Comparison of ENCODE assay signal across 9 cellular contexts in the genomic region with DNA sequence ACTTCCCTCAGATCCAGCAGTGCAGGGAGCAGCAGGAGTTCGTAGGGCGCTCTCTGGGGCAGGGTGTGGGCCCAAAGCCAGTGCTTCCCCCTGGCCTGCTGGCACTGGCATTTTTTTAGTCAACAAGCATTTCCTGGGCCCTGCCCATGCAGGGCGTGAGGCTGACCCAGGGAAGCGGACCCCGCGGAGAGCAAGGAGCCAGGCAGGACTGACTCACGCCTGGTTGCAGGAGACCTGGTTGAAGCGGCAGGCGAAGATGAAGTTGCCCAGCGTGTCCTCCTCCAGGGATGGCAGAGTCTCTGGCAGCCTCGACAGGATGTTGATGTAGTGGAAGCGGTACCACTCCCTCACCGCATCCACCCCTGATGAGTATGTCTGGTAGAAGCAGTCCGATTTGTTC. TPM values are rescaled to one million over a fixed set of nuclear protein-coding genes. Genes with fewer than 3 reads are reported as not detected.
DNase-seq lines count a peak whose midpoint lies in the region; ATAC-seq and TF ChIP-seq lines count a peak whose summit lies in the region.
"Had no signal": no experiment of that assay in that cellular context is flagged by ENCODE, and none has a peak within 500 bp of the region (broad histone marks: within the 10 kb centered on the region; RNA-seq: fewer than 3 reads in every experiment).

No MANE protein-coding gene starts in this region.

- H2AK5ac ChIP-seq in H9 (ENCODE audit: insufficient read length, low read length) = no peak overlapping the region

- H3K79me1 ChIP-seq in H9 (ENCODE audit: insufficient read depth, low read depth, low read length, poor library complexity, severe bottlenecking) = no peaks in the 10 kb centered on the region

- no peak overlapping the region for H3T11ph ChIP-seq in H9 (ENCODE audit: low read length)

- no peak overlapping the region for H2BK15ac ChIP-seq in H9 (ENCODE audit: low read depth, low read length)

- H2BK5ac ChIP-seq in H9 (ENCODE audit: insufficient read length, low read length) = no peak overlapping the region

- no peak overlapping the region for H3K4me3 ChIP-seq in skeletal muscle satellite cell (ENCODE audit: low read length)

- H3K56ac ChIP-seq in H9 (ENCODE audit: insufficient read length, low read depth, low read length) = no peak overlapping the region

- no peak overlapping the region for H3K4me3 Mint-ChIP-seq in H9
- no peak overlapping the region for H3K4me3 Mint-ChIP-seq in WTC11

- ATAC-seq in WTC11 = no peak
- ATAC-seq in left ventricle myocardium superior = peak; percentile 42
- ATAC-seq in HG02970 (IDR thresholded peaks at IDR 0.05; ENCODE audit: low FRiP score, unreplicated experiment) = no peak

- H3K4me2 ChIP-seq in H9 (ENCODE audit: insufficient read depth, insufficient read length, low read length) (no peak overlapping the region), skeletal muscle satellite cell (ENCODE audit: low read length) (peak overlapping the region; percentile 39)

- no peak overlapping the region for H3K9ac ChIP-seq in H9 (ENCODE audit: extremely low read depth, insufficient read length, low read length)
- no peak overlapping the region for H3K9ac ChIP-seq in skeletal muscle satellite cell (ENCODE audit: low read depth, low read length)

- H3K23ac ChIP-seq in H9 (ENCODE audit: insufficient read length, low read depth, low read length) = no peak overlapping the region

- H2AFZ ChIP-seq in H9 (ENCODE audit: low read length) = no peak overlapping the region

- CTCF ChIA-PET in WTC11 (lab: Charles Lee) = interaction anchor here (2.1 kb wide), 1 partner anchor 25 kb away, joined by 11 read pairs; no protein-coding TSS in a partner anchor

- H3K27ac Mint-ChIP-seq in H9 = peak overlapping the region in 2 of 3 experiments; percentile 8 to 71; a peak in 3 of 7 replicates
- H3K27ac Mint-ChIP-seq in WTC11 = peak overlapping the region; percentile 38
- H3K27ac Mint-ChIP-seq: brain had no signal

- no peaks in the 10 kb centered on the region; the same call in 1 of the 2 replicates for H3K79me2 ChIP-seq in H9 (ENCODE audit: insufficient read depth, low read length)

- peaks cover 3 to 7% of the 10 kb centered on the region in 2 experiments for H3K4me1 Mint-ChIP-seq in H9
- H3K4me1 Mint-ChIP-seq in WTC11 = peaks cover 17% of the 10 kb centered on the region
- H3K4me1 Mint-ChIP-seq: brain had no signal

- intact Hi-C loops in left ventricle myocardium superior (cut with micrococcal nuclease) = no loop called here

- H4K8ac ChIP-seq in H9 (replicated peaks; ENCODE audit: insufficient read length, low read depth, low read length) = no peak overlapping the region

- no peak for TF ChIP-seq CTCF in H9 (conservative IDR thresholded peaks at IDR 0.05)
- TF ChIP-seq CTCF in WTC11 (IDR thresholded peaks at IDR 0.05) = no peak

- H4K5ac ChIP-seq in H9 (ENCODE audit: insufficient read length, low read depth, low read length) = no peak overlapping the region

- no CpG with 5 or more reads among the region's 14 CpGs for WGBS in H9 (ENCODE audit: extremely low coverage, insufficient read length, low lambda C conversion rate)

- POLR2A ChIA-PET in WTC11 (lab: Charles Lee) = no interaction called here

- no peaks in the 10 kb centered on the region for H3K27me3 ChIP-seq in H9 (ENCODE audit: insufficient read depth, low read length)
- H3K27me3 ChIP-seq in skeletal muscle satellite cell (ENCODE audit: control insufficient read depth, insufficient read depth, low read length) = no peaks in the 10 kb centered on the region

- peaks cover 4% of the 10 kb centered on the region for H3K23me2 ChIP-seq in H9 (ENCODE audit: insufficient read length, low read depth, low read length, poor library complexity, severe bottlenecking)

- no peak overlapping the region for H3K14ac ChIP-seq in H9 (ENCODE audit: insufficient read depth, low read length)

- DNase-seq in H9 = peak; percentile 29
- no peak for DNase-seq in WTC11 (ENCODE audit: low spot score)
- peak; percentile 69 for DNase-seq in left ventricle myocardium superior
- DNase-seq in NCI-H446 (lab: John Stamatoyannopoulos, UW) = no peak
- no peak for DNase-seq in activated effector memory CD4-positive, alpha-beta T cell treated with anti-CD3 and anti-CD28 coated beads, Interleukin-2, amount 50 U/mL, for 16 hours
- DNase-seq in activated CD8-positive, alpha-beta memory T cell treated with anti-CD3 and anti-CD28 coated beads for 24 hours = no peak

- no peaks in the 10 kb centered on the region for H3K27me3 Mint-ChIP-seq in H9 (ENCODE audit: low read depth)
- no peaks in the 10 kb centered on the region for H3K27me3 Mint-ChIP-seq in WTC11 (ENCODE audit: low read depth)

- peaks cover 2% of the 10 kb centered on the region for H4K20me1 ChIP-seq in H9 (ENCODE audit: control insufficient read depth, insufficient read depth, insufficient read length)

- no peak overlapping the region for H3K4ac ChIP-seq in H9 (ENCODE audit: low read depth, low read length)

- H3K18ac ChIP-seq in H9 (ENCODE audit: insufficient read length, low read depth, low read length) = no peak overlapping the region

- H3K9me3 ChIP-seq in H9 (ENCODE audit: control insufficient read depth, low read depth, low read length) (no peaks in the 10 kb centered on the region), skeletal muscle satellite cell (replicated peaks; ENCODE audit: low read length) (no peaks in the 10 kb centered on the region)

- no peak overlapping the region for H2BK12ac ChIP-seq in H9 (ENCODE audit: insufficient read length, low read depth, low read length)

- H2BK120ac ChIP-seq in H9 (ENCODE audit: low read depth, low read length, poor library complexity, severe bottlenecking) = no peak overlapping the region

- H3K4me1 ChIP-seq in H9 (ENCODE audit: insufficient read depth, low read length) = no peaks in the 10 kb centered on the region
- H3K4me1 ChIP-seq in skeletal muscle satellite cell (ENCODE audit: control insufficient read depth, insufficient read depth, low read length) = peaks cover 25% of the 10 kb centered on the region

- H3K27ac ChIP-seq in H9 (ENCODE audit: insufficient read length, low read depth, low read length) = no peak overlapping the region

- H3K9me3 Mint-ChIP-seq in H9 (no peaks in the 10 kb centered on the region; a peak in 1 of 5 replicates), WTC11 (no peaks in the 10 kb centered on the region)

- H2BK20ac ChIP-seq in H9 (ENCODE audit: low read depth, low read length, poor library complexity, severe bottlenecking) = no peak overlapping the region

- H3K36me3 Mint-ChIP-seq in H9 (ENCODE audit: insufficient read depth in 1 of 3, low read depth in 3 of 3) = peaks cover 19 to 63% (median 58%) of the 10 kb centered on the region in 3 experiments
- H3K36me3 Mint-ChIP-seq in WTC11 = peaks cover 36% of the 10 kb centered on the region
- H3K36me3 Mint-ChIP-seq: brain had no signal

- no peak overlapping the region for H4K91ac ChIP-seq in H9 (ENCODE audit: insufficient read length, low read depth, low read length)

- H3K36me3 ChIP-seq in skeletal muscle satellite cell (ENCODE audit: insufficient read depth, low read length) = no peaks in the 10 kb centered on the region

TF ChIP-seq in WTC11, 78 proteins besides CTCF, POLR2A, EP300 and RAD21:
- no peak for TF ChIP-seq MXD4 (CRISPR knock-in tag; IDR thresholded peaks at IDR 0.05; ENCODE audit: borderline replicate concordance)
- no peak for TF ChIP-seq ZNF396 (CRISPR knock-in tag; IDR thresholded peaks at IDR 0.05; ENCODE audit: borderline replicate concordance)
- TF ChIP-seq, protein P1, sequence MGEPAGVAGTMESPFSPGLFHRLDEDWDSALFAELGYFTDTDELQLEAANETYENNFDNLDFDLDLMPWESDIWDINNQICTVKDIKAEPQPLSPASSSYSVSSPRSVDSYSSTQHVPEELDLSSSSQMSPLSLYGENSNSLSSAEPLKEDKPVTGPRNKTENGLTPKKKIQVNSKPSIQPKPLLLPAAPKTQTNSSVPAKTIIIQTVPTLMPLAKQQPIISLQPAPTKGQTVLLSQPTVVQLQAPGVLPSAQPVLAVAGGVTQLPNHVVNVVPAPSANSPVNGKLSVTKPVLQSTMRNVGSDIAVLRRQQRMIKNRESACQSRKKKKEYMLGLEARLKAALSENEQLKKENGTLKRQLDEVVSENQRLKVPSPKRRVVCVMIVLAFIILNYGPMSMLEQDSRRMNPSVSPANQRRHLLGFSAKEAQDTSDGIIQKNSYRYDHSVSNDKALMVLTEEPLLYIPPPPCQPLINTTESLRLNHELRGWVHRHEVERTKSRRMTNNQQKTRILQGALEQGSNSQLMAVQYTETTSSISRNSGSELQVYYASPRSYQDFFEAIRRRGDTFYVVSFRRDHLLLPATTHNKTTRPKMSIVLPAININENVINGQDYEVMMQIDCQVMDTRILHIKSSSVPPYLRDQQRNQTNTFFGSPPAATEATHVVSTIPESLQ (CRISPR knock-in tag; IDR thresholded peaks at IDR 0.05) = no peak
- TF ChIP-seq HMGA2 (CRISPR knock-in tag; IDR thresholded peaks at IDR 0.05) = no peak

RNA-seq across cellular contexts. Expression of a gene that starts 13.5 kb away (rescaled TPM):
- total RNA-seq in H9 (2021) = 104 and 111 TPM in 2 replicates
- total RNA-seq in WTC11 (2021) = 97.6 to 108 TPM (median 100 TPM) in 3 replicates
- 1.7 TPM for total RNA-seq in left ventricle myocardium superior
- 0.87 and 1.3 TPM in 2 replicates for total RNA-seq in skeletal muscle satellite cell (2012; rRNA removed)

RNA-seq across cellular contexts. Expression of a gene that starts 20.0 kb away (rescaled TPM):
- total RNA-seq in H9 (2021) = 55.9 and 59.9 TPM in 2 replicates
- total RNA-seq in WTC11 (2021) = 32.3 to 44.1 TPM (median 32.4 TPM) in 3 replicates
- 44.0 TPM for total RNA-seq in left ventricle myocardium superior
- total RNA-seq in skeletal muscle satellite cell (2012; rRNA removed) = 173 and 205 TPM in 2 replicates

RNA-seq across cellular contexts. Expression of a gene that starts 22.1 kb away (rescaled TPM):
- total RNA-seq in H9 (2021) = 3.4 and 4.8 TPM in 2 replicates
- 4.0 to 6.1 TPM (median 4.5 TPM) in 3 replicates for total RNA-seq in WTC11 (2021)
- 32.9 TPM for total RNA-seq in left ventricle myocardium superior
- total RNA-seq in skeletal muscle satellite cell (2012; rRNA removed) = 75.8 and 97.8 TPM in 2 replicates

RNA-seq across cellular contexts. Expression of a gene that starts 51.4 kb away (rescaled TPM):
- total RNA-seq in H9 (2021) = 17.7 and 20.0 TPM in 2 replicates
- total RNA-seq in WTC11 (2021) = 36.8 to 46.4 TPM (median 38.4 TPM) in 3 replicates
- total RNA-seq in left ventricle myocardium superior = 0.47 TPM
- total RNA-seq in skeletal muscle satellite cell (2012; rRNA removed) = not detected in 2 replicates

Comparison
In these comparisons a context has a peak if more than half of its experiments do, and no peak if none do; other contexts are left out.
1. DNase-seq: peak in H9 (single experiment) and left ventricle myocardium superior (single experiment); none in WTC11 (single experiment), NCI-H446 (0 of 2), activated effector memory CD4-positive, alpha-beta T cell treated with anti-CD3 and anti-CD28 coated beads, Interleukin-2, amount 50 U/mL, for 16 hours (single experiment) and activated CD8-positive, alpha-beta memory T cell treated with anti-CD3 and anti-CD28 coated beads for 24 hours (single experiment).
2. RNA of a gene that starts 13.5 kb away (total RNA-seq): 104 to 111 TPM in H9 and 97.6 to 108 TPM in WTC11; 1.7 TPM in left ventricle myocardium superior (single experiment); every median in the first group is over 10 times any median in the second.